8 cellular contexts compared by ENCODE assay signal in genomic region chr12:20368653-20369163, GRCh38.
DNase-seq lines count a peak whose midpoint lies in the region; ATAC-seq, FAIRE-seq and TF ChIP-seq lines count a peak whose summit lies in the region.

No MANE protein-coding gene starts in this region.

- TF ChIP-seq CTCF in AG10803 (conservative IDR thresholded peaks at IDR 0.05; ENCODE audit: low read length): no peak
- no peak for TF ChIP-seq CTCF in astrocyte of the cerebellum (IDR thresholded peaks at IDR 0.05; ENCODE audit: low read depth, low read length, missing control alignments)

- in situ Hi-C loops in astrocyte of the cerebellum (cut with HindIII; ENCODE audit: low sequenced_read_pairs): no loop called here

- no peaks in the 10 kb centered on the region for H3K9me3 ChIP-seq in iPS DF 6.9 (ENCODE audit: control insufficient read depth, insufficient read depth, low read length)

- no peak for FAIRE-seq in HTR-8/SVneo (lab: Jason Lieb, UNC)

- H3K4me3 ChIP-seq in AG10803 (ENCODE audit: low read length) (peak overlapping the region; percentile 68), astrocyte of the cerebellum (ENCODE audit: low read depth, low read length) (peak overlapping the region; percentile 59), iPS DF 6.9 (ENCODE audit: low read length) (peak overlapping the region; percentile 42; the same call in 1 of the 2 replicates)

- peaks cover 1% of the 10 kb centered on the region; the same call in 1 of the 2 replicates for H3K4me1 ChIP-seq in iPS DF 6.9 (ENCODE audit: control insufficient read depth, insufficient read depth, low read length)

- no peaks in the 10 kb centered on the region for H3K36me3 ChIP-seq in iPS DF 6.9 (ENCODE audit: control insufficient read depth, insufficient read depth, low read length)

- peak; percentile 17 for DNase-seq in AG10803 (ENCODE audit: low read depth)
- DNase-seq in HTR-8/SVneo (ENCODE audit: insufficient read length, low spot score): peak; percentile 11
- DNase-seq in astrocyte of the cerebellum (ENCODE audit: low read depth): no peak
- no peak for DNase-seq in iPS DF 6.9 (ENCODE audit: low read depth, low spot score)
- peak; percentile 91 for DNase-seq in retina
- no peak for DNase-seq in NCI-H1048 (lab: John Stamatoyannopoulos, UW)
- no peak for DNase-seq in glomerular visceral epithelial cell (ENCODE audit: extremely low spot score)

- WGBS in iPS DF 6.9 (ENCODE audit: insufficient coverage, insufficient read length): no CpG with 5 or more reads among the region's 34 CpGs

- no peak overlapping the region for H3K27ac ChIP-seq in iPS DF 6.9 (ENCODE audit: low read length)

- H3K27me3 ChIP-seq in iPS DF 6.9 (ENCODE audit: control insufficient read depth, insufficient read depth, low read length): no peaks in the 10 kb centered on the region

- ATAC-seq in GM19463 (IDR thresholded peaks at IDR 0.05; ENCODE audit: unreplicated experiment): no peak

Comparison
In these comparisons a context has a peak if more than half of its experiments do, and no peak if none do; other contexts are left out.
1. DNase-seq: peak in AG10803 (single experiment), HTR-8/SVneo (single experiment) and retina (single experiment); none in astrocyte of the cerebellum (single experiment), iPS DF 6.9 (single experiment), NCI-H1048 (single experiment) and glomerular visceral epithelial cell (single experiment).
2. Peak in every context shown above with its lines, with median percentiles within 50 percentile points of each other: H3K4me3 ChIP-seq.